Comparison of ENCODE assay signal across 8 cellular contexts in genomic region chr14:63727736-63728728, GRCh38. TPM values are rescaled to one million over a fixed set of nuclear protein-coding genes. Genes with fewer than 3 reads are reported as not detected.
DNase-seq lines count a peak whose midpoint lies in the region; ATAC-seq and TF ChIP-seq lines count a peak whose summit lies in the region.

Gene SGPP1 (minus strand): TSS chr14:63728065. CDS start chr14:63727944, 121 bp downstream.

- H3K4me3 ChIP-seq in ovary, result peak within 1 kb of the TSS; percentile 94
- peak within 1 kb of the TSS; percentile 96 for H3K4me3 ChIP-seq in thymus (ENCODE audit: low read length)

- TF ChIP-seq CTCF in glutamatergic neuron (IDR thresholded peaks at IDR 0.05; ENCODE audit: partially characterized antibody, unreplicated experiment) (peak; percentile 32), ovary (IDR thresholded peaks at IDR 0.05) (peak; percentile 20 to 35 (median 32))

- DNase-seq in activated naive CD4-positive, alpha-beta T cell treated with anti-CD3 and anti-CD28 coated beads, Interleukin-2, amount 50 U/mL, for 72 hours (ENCODE audit: low spot score in 2 of 2), result peak; percentile 78 to 85
- peak; percentile 85 for DNase-seq in glutamatergic neuron
- peak; percentile 69 to 86 (median 80) for DNase-seq in ovary

- H3K9me3 Mint-ChIP-seq in activated naive CD4-positive, alpha-beta T cell treated with anti-CD3 and anti-CD28 coated beads, Interleukin-2, amount 50 U/mL, for 72 hours, result no peaks in the 10 kb centered on the region
- peaks cover 7% of the 10 kb centered on the region for H3K9me3 Mint-ChIP-seq in glutamatergic neuron (ENCODE audit: unreplicated experiment)

- H3K27ac ChIP-seq in KOPT-K1 (ENCODE audit: low read depth, low read length, poor library complexity, severe bottlenecking), result peak within 1 kb of the TSS; percentile 77
- H3K27ac ChIP-seq in ovary, result peak within 1 kb of the TSS; percentile 67 to 86
- peak within 1 kb of the TSS; percentile 81 for H3K27ac ChIP-seq in thymus (ENCODE audit: low read depth)

- H3K36me3 Mint-ChIP-seq in activated naive CD4-positive, alpha-beta T cell treated with anti-CD3 and anti-CD28 coated beads, Interleukin-2, amount 50 U/mL, for 72 hours, result peaks cover 6 to 8% of the 10 kb centered on the region in 2 donors
- H3K36me3 Mint-ChIP-seq in glutamatergic neuron (ENCODE audit: unreplicated experiment), result no peaks in the 10 kb centered on the region

- H3K4me3 Mint-ChIP-seq in glutamatergic neuron (ENCODE audit: unreplicated experiment), result peak within 1 kb of the TSS; percentile 100

- peak; percentile 48 for TF ChIP-seq POLR2A in ovary (IDR thresholded peaks at IDR 0.05)

- peak within 1 kb of the TSS; percentile 87 for H3K9ac ChIP-seq in ES-I3 (ENCODE audit: low read depth, low read length)

- H3K9me3 ChIP-seq in ES-I3 (ENCODE audit: control insufficient read depth, insufficient read depth, low read length), result no peaks in the 10 kb centered on the region
- no peaks in the 10 kb centered on the region for H3K9me3 ChIP-seq in KOPT-K1 (ENCODE audit: insufficient read depth, low read length, poor library complexity, severe bottlenecking)
- no peaks in the 10 kb centered on the region for H3K9me3 ChIP-seq in ovary
- no peaks in the 10 kb centered on the region for H3K9me3 ChIP-seq in thymus (ENCODE audit: control insufficient read depth)

- ATAC-seq in GM21786 (IDR thresholded peaks at IDR 0.05; ENCODE audit: unreplicated experiment) (peak; percentile 78), SK-N-SH treated with all-trans-retinoic acid at 6 μM for 48 hours (peak; percentile 79)
- peak; percentile 92 to 94 for ATAC-seq in activated naive CD4-positive, alpha-beta T cell treated with anti-CD3 and anti-CD28 coated beads, Interleukin-2, amount 50 U/mL, for 72 hours

- H3K36me3 ChIP-seq in ES-I3 (ENCODE audit: insufficient read depth, low read length), result no peaks in the 10 kb centered on the region
- H3K36me3 ChIP-seq in KOPT-K1 (ENCODE audit: insufficient read depth, low read length), result no peaks in the 10 kb centered on the region
- no peaks in the 10 kb centered on the region for H3K36me3 ChIP-seq in ovary
- no peaks in the 10 kb centered on the region for H3K36me3 ChIP-seq in thymus (ENCODE audit: control insufficient read depth, insufficient read depth)

- H3K27ac Mint-ChIP-seq in activated naive CD4-positive, alpha-beta T cell treated with anti-CD3 and anti-CD28 coated beads, Interleukin-2, amount 50 U/mL, for 72 hours, result peak within 1 kb of the TSS; percentile 72 to 98
- peak within 1 kb of the TSS; percentile 96 for H3K27ac Mint-ChIP-seq in glutamatergic neuron (ENCODE audit: unreplicated experiment)

- peaks cover 13% of the 10 kb centered on the region for H3K4me1 Mint-ChIP-seq in glutamatergic neuron (ENCODE audit: low read depth, unreplicated experiment)

- peaks cover 9% of the 10 kb centered on the region for H3K27me3 Mint-ChIP-seq in glutamatergic neuron (ENCODE audit: unreplicated experiment)

- H3K4me1 ChIP-seq in ES-I3 (ENCODE audit: insufficient read depth, low read length) (no peaks in the 10 kb centered on the region), ovary (ENCODE audit: insufficient read depth) (no peaks in the 10 kb centered on the region), thymus (ENCODE audit: control insufficient read depth, insufficient read depth, low read length) (peaks cover 5% of the 10 kb centered on the region)

- 1 to 2% (median 1%) methylated on average over 37 to 88 of the region's 88 CpGs for WGBS in ovary, 3 donors
- WGBS in thymus, result 1% methylated on average over 88 of the region's 88 CpGs

- no peak for TF ChIP-seq EP300 in ovary (IDR thresholded peaks at IDR 0.05)

- intact Hi-C loops in ovary (cut with DNase I), result no loop called here

- H3K27me3 ChIP-seq in ovary, result no peaks in the 10 kb centered on the region
- H3K27me3 ChIP-seq in thymus (ENCODE audit: control insufficient read depth, insufficient read depth), result peaks cover 2% of the 10 kb centered on the region

TF ChIP-seq in SK-N-SH treated with all-trans-retinoic acid at 6 μM for 48 hours, 23 proteins besides CTCF, POLR2A, EP300 and RAD21:
- TF ChIP-seq ZNF8 (CRISPR knock-in tag; IDR thresholded peaks at IDR 0.05) (no peak), ZFP30 (CRISPR knock-in tag; IDR thresholded peaks at IDR 0.05) (no peak), ZC3H10 (CRISPR knock-in tag; IDR thresholded peaks at IDR 0.05) (no peak)

RNA-seq across cellular contexts. Expression of gene SGPP1, which starts in this region (rescaled TPM):
- 10 to 100 TPM in 1 of 2 donors, 1 to 10 TPM in 1; 8.9 to 11.4 TPM for total RNA-seq in activated naive CD4-positive, alpha-beta T cell treated with anti-CD3 and anti-CD28 coated beads, Interleukin-2, amount 50 U/mL, for 72 hours
- 4.3 TPM for total RNA-seq in glutamatergic neuron (ENCODE audit: unreplicated experiment)
- total RNA-seq in ovary, result 10 to 100 TPM; 11.2 to 18.4 (median 14.4) TPM
- 10 to 100 TPM in 1 of 2 donors, 1 to 10 TPM in 1; 7.6 to 11.7 TPM for polyA plus RNA-seq in ovary
- 21.0 TPM for polyA plus RNA-seq in thymus

Comparison
In these comparisons a context has a peak if more than half of its experiments do, and no peak if none do; other contexts are left out.
1. Peak in every context shown above with its lines: DNase-seq, ATAC-seq, H3K4me3 ChIP-seq and H3K27ac ChIP-seq.